In the genomic region with DNA sequence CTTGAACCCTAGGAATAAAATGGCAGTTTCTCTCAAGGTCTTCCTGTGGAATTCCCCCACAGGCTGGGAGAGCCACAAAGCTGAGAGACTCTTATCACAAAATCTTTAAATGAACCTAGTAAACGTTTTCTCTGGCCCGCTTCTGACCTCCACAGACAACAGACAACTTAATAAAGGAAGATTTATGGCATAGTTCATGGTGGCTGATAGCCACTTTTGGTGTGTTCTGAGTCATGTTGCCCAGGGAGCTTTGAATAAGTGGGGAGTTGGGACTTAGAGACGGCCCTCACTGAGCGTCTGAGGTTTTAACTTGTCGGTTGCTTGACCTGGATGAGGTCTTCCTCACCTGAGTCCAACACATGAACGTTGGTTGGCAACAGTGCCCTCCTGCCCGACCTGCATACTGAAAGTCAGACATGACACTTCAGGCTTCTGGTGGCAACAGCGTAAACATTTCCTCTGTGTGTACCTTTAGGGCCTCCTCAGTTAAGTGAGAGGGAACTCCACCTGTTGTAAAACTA, we compare ENCODE assay signal across 14 cellular contexts.
DNase-seq lines count a peak whose midpoint lies in the region; ATAC-seq and TF ChIP-seq lines count a peak whose summit lies in the region.
"Had no signal": no experiment of that assay in that cellular context is flagged by ENCODE, and none has a peak within 500 bp of the region (broad histone marks: within the 10 kb centered on the region; RNA-seq: fewer than 3 reads in every experiment).

No MANE protein-coding gene starts in this region.

- H3K27ac Mint-ChIP-seq in osteocyte (ENCODE audit: unreplicated experiment) = no peak overlapping the region
- H3K27ac Mint-ChIP-seq: IgD-negative memory B cell, memory B cell, WTC11 had no signal

- intact Hi-C loops in mammary epithelial cell (cut with micrococcal nuclease) = no loop called here
- intact Hi-C loops in right cardiac atrium (cut with DNase I) = no loop called here

- H3K9me3 ChIP-seq in MM.1S (replicated peaks; ENCODE audit: insufficient read depth, low read length) = no peaks in the 10 kb centered on the region
- no peaks in the 10 kb centered on the region for H3K9me3 ChIP-seq in mammary epithelial cell (replicated peaks; ENCODE audit: insufficient read depth, low read length)
- no peaks in the 10 kb centered on the region for H3K9me3 ChIP-seq in right cardiac atrium (ENCODE audit: control insufficient read depth, low read length)
- H3K9me3 ChIP-seq: uterus had no signal

- no peak overlapping the region for H3K9ac ChIP-seq in MM.1S (ENCODE audit: low read length)
- no peak overlapping the region for H3K9ac ChIP-seq in mammary epithelial cell (ENCODE audit: insufficient read depth, low read length)

- H3K4me3 ChIP-seq in MM.1S (ENCODE audit: low read length) (no peak overlapping the region), mammary epithelial cell (replicated peaks in 1 of 3; ENCODE audit: insufficient read depth in 1 of 3, low read depth in 2 of 3, low read length in 3 of 3) (no peak overlapping the region), right cardiac atrium (ENCODE audit: low read length) (no peak overlapping the region)
- H3K4me3 ChIP-seq: uterus had no signal

- no peaks in the 10 kb centered on the region for H3K27me3 Mint-ChIP-seq in osteocyte (ENCODE audit: unreplicated experiment)
- H3K27me3 Mint-ChIP-seq: IgD-negative memory B cell, memory B cell had no signal

- in situ Hi-C loops in mammary epithelial cell (cut with MboI; ENCODE audit: low sequenced_read_pairs in 2 of 2) (no loop called here), GM13977 (cut with MboI; ENCODE audit: low pct_unique_long_range_greater_than_20kb, low sequenced_read_pairs, unreplicated experiment) (no loop called here)

- no peaks in the 10 kb centered on the region for H3K9me2 ChIP-seq in MM.1S (replicated peaks; ENCODE audit: insufficient read depth, low read length)

- H2AFZ ChIP-seq in MM.1S (ENCODE audit: low read length) = no peak overlapping the region
- H2AFZ ChIP-seq in mammary epithelial cell (ENCODE audit: low read depth, low read length) = no peak overlapping the region

- no peak overlapping the region for H3K4me3 Mint-ChIP-seq in osteocyte (ENCODE audit: unreplicated experiment)
- H3K4me3 Mint-ChIP-seq: IgD-negative memory B cell, memory B cell, WTC11 had no signal

- H3K4me1 ChIP-seq in MM.1S (ENCODE audit: low read length) (peaks cover 64% of the 10 kb centered on the region), mammary epithelial cell (ENCODE audit: insufficient read depth, low read length) (peaks cover 50% of the 10 kb centered on the region), right cardiac atrium (ENCODE audit: control insufficient read depth, insufficient read depth, low read length) (peaks cover 17% of the 10 kb centered on the region)

- H4K20me1 ChIP-seq in MM.1S (ENCODE audit: insufficient read depth, low read length) = no peaks in the 10 kb centered on the region
- no peaks in the 10 kb centered on the region for H4K20me1 ChIP-seq in mammary epithelial cell (ENCODE audit: insufficient read depth, low read length)

- no peak overlapping the region for H3K4me2 ChIP-seq in MM.1S (ENCODE audit: low read depth, low read length)
- H3K4me2 ChIP-seq in mammary epithelial cell (ENCODE audit: insufficient read depth, low read depth, low read length) = no peak overlapping the region

- H3K27ac ChIP-seq in MM.1S (ENCODE audit: low read length) = peak overlapping the region; percentile 2; the same call in 1 of the 2 replicates
- no peak overlapping the region for H3K27ac ChIP-seq in mammary epithelial cell (ENCODE audit: insufficient read depth, low read depth, low read length)
- H3K27ac ChIP-seq in right cardiac atrium (ENCODE audit: low read length) = no peak overlapping the region
- H3K27ac ChIP-seq: uterus had no signal

- BruUV-seq in mammary epithelial cell (replicated peaks; lab: Mats Ljungman, UMichigan) = no TSS peak

- peaks cover 40% of the 10 kb centered on the region for H3K36me3 Mint-ChIP-seq in osteocyte (ENCODE audit: unreplicated experiment)
- H3K36me3 Mint-ChIP-seq: WTC11 had no signal

- H3K4me1 Mint-ChIP-seq in osteocyte (ENCODE audit: unreplicated experiment) = peaks cover 31% of the 10 kb centered on the region
- H3K4me1 Mint-ChIP-seq: memory B cell had no signal

- TF ChIP-seq CTCF in MM.1S (IDR thresholded peaks at IDR 0.05; ENCODE audit: low read length) = no peak
- no peak for TF ChIP-seq CTCF in mammary epithelial cell (conservative IDR thresholded peaks at IDR 0.05 in 1 of 2, IDR thresholded peaks at IDR 0.05 in 1 of 2; ENCODE audit: extremely low read depth in 1 of 2, insufficient read depth in 1 of 2, low read depth in 1 of 2, low read length in 2 of 2)
- no peak for TF ChIP-seq CTCF in osteocyte (IDR thresholded peaks at IDR 0.05)
- no peak for TF ChIP-seq CTCF in GM13977 (IDR thresholded peaks at IDR 0.05; ENCODE audit: extremely low read depth, insufficient read depth, missing control alignments)

- peaks cover 44% of the 10 kb centered on the region for H3F3A ChIP-seq in MM.1S (ENCODE audit: insufficient read depth, low read length)

- peaks cover 78% of the 10 kb centered on the region for H3K79me2 ChIP-seq in MM.1S (ENCODE audit: low read length)
- H3K79me2 ChIP-seq in mammary epithelial cell (ENCODE audit: insufficient read depth, low read length) = peaks cover 13% of the 10 kb centered on the region

- no peaks in the 10 kb centered on the region for H3K9me3 Mint-ChIP-seq in osteocyte (ENCODE audit: unreplicated experiment)
- H3K9me3 Mint-ChIP-seq: IgD-negative memory B cell, memory B cell, WTC11 had no signal

- H3K27me3 ChIP-seq in MM.1S (replicated peaks; ENCODE audit: insufficient read depth, low read length) = no peaks in the 10 kb centered on the region
- no peaks in the 10 kb centered on the region for H3K27me3 ChIP-seq in mammary epithelial cell (ENCODE audit: insufficient read depth, low read length)
- H3K27me3 ChIP-seq in right cardiac atrium (ENCODE audit: control insufficient read depth, insufficient read depth) = no peaks in the 10 kb centered on the region
- H3K27me3 ChIP-seq: uterus had no signal

- DNase-seq in Daoy (ENCODE audit: low read depth) (peak; percentile 85), MM.1S (no peak), mammary epithelial cell (peak; percentile 71), osteocyte (ENCODE audit: extremely low spot score, unreplicated experiment) (peak; percentile 30), GM13977 (ENCODE audit: low spot score) (no peak), right cardiac atrium (no peak)
- no peak for DNase-seq in activated CD4-positive, CD25-positive, alpha-beta regulatory T cell (lab: John Stamatoyannopoulos, UW)
- DNase-seq: DND-41, NCI-H748 treated with DMSO at 0.1 percent for 48 hours, uterus had no signal

- H3K36me3 ChIP-seq in MM.1S (replicated peaks; ENCODE audit: insufficient read depth, low read length) (peaks cover 8% of the 10 kb centered on the region; the same call in 1 of the 2 replicates), mammary epithelial cell (ENCODE audit: insufficient read depth, low read length) (peaks cover 1% of the 10 kb centered on the region)
- H3K36me3 ChIP-seq: uterus had no signal

- dilution Hi-C loops in mammary epithelial cell (cut with HindIII; ENCODE audit: low sequenced_read_pairs) = loop anchor here (5.0 kb wide), 1 partner anchor 97 kb away; no protein-coding TSS in a partner anchor

- ATAC-seq in HG02610 (IDR thresholded peaks at IDR 0.05; ENCODE audit: unreplicated experiment) = no peak
- ATAC-seq in right cardiac atrium = no peak
- ATAC-seq: WTC11 had no signal

- CTCF ChIA-PET in mammary epithelial cell (lab: Charles Lee; ENCODE audit: low non-redundant PET) = interaction anchor here (0.6 kb wide), 1 partner anchor 117 kb away, joined by 10 read pairs; no protein-coding TSS in a partner anchor

- 27% methylated on average over 8 of the region's 8 CpGs for whole genome bisulfite sequencing in mammary epithelial cell (ENCODE audit: low coverage, missing lambda C conversion rate)
- WGBS in right cardiac atrium = 63% methylated on average over 8 of the region's 8 CpGs

Comparison
In these comparisons a context has a peak if more than half of its experiments do, and no peak if none do; other contexts are left out.
1. DNase-seq: peak in Daoy (single experiment), mammary epithelial cell (single experiment) and osteocyte (single experiment); none in MM.1S (single experiment), GM13977 (single experiment), activated CD4-positive, CD25-positive, alpha-beta regulatory T cell (0 of 4) and right cardiac atrium (0 of 3).